In genomic region chr1:155135416-155136197, GRCh38 we compare ENCODE assay signal across 8 cellular contexts. TPM values are rescaled to one million over a fixed set of nuclear protein-coding genes. Genes with fewer than 3 reads are reported as not detected.
DNase-seq lines count a peak whose midpoint lies in the region; ATAC-seq and TF ChIP-seq lines count a peak whose summit lies in the region.

SLC50A1 (plus strand) TSS chr1:155135852; CDS start chr1:155135912, 60 bp downstream.

- peaks cover 22 to 49% of the 10 kb centered on the region in 2 donors for H3K4me1 Mint-ChIP-seq in natural killer cell

- peak within 1 kb of the TSS; percentile 99 for H3K27ac Mint-ChIP-seq in natural killer cell

- H3K4me3 Mint-ChIP-seq in natural killer cell = peak within 1 kb of the TSS; percentile 100

- peak; percentile 80 to 93 (median 85) for ATAC-seq in natural killer cell

- no peak for TF ChIP-seq CTCF in RWPE1 (conservative IDR thresholded peaks at IDR 0.05; ENCODE audit: low read depth)
- no peak for TF ChIP-seq CTCF in fibroblast of lung (conservative IDR thresholded peaks at IDR 0.05 in 1 of 2, IDR thresholded peaks at IDR 0.05 in 1 of 2; ENCODE audit: low read depth in 1 of 2, low read length in 2 of 2)
- TF ChIP-seq CTCF in natural killer cell (IDR thresholded peaks at IDR 0.05) = no peak

- peak within 1 kb of the TSS; percentile 82 for H2AFZ ChIP-seq in fibroblast of lung (ENCODE audit: low read length)

- H3K27me3 Mint-ChIP-seq in natural killer cell (ENCODE audit: low read depth in 2 of 2) = peaks cover 4 to 5% of the 10 kb centered on the region in 2 donors

- H3K9me3 ChIP-seq in fibroblast of lung (ENCODE audit: control insufficient read depth, insufficient read depth, low read depth, low read length) = no peaks in the 10 kb centered on the region

- H3K4me3 ChIP-seq in fibroblast of lung (replicated peaks in 1 of 4; ENCODE audit: control extremely low read depth in 1 of 4, insufficient read depth in 1 of 4, low read depth in 3 of 4, low read length in 4 of 4) = peak within 1 kb of the TSS; percentile 68 to 82 (median 81)

- H3K9ac ChIP-seq in fibroblast of lung (ENCODE audit: insufficient read depth, low read length) = peak within 1 kb of the TSS; percentile 91

- no peaks in the 10 kb centered on the region for H3K36me3 Mint-ChIP-seq in natural killer cell

- H3K27ac ChIP-seq in RWPE1 (peak within 1 kb of the TSS; percentile 99), fibroblast of lung (ENCODE audit: insufficient read depth, low read length) (peak within 1 kb of the TSS; percentile 98)

- intact Hi-C loops in natural killer cell (cut with micrococcal nuclease) = no loop called here

- POLR2A ChIA-PET in RWPE1 (lab: Yijun Ruan, JAX; ENCODE audit: low non-redundant PET) = interaction anchor here (0.7 to 2.9 kb wide), 4 partner anchors 10 to 163 kb away, joined by 3 to 14 read pairs (median 7); partner anchors contain the start of gene KRTCAP2

- no peaks in the 10 kb centered on the region for H4K20me1 ChIP-seq in fibroblast of lung (ENCODE audit: control insufficient read depth, extremely low read depth, insufficient read depth, low read length)

- DNase-seq in Daoy (ENCODE audit: low read depth) (peak; percentile 98), H4 (ENCODE audit: low spot score) (peak; percentile 86), LoVo (ENCODE audit: low spot score) (peak; percentile 95), RWPE1 (ENCODE audit: low spot score) (peak; percentile 90), fibroblast of lung (ENCODE audit: low read depth in 2 of 2) (peak; percentile 90 to 95), natural killer cell (peak; percentile 93)
- peak; percentile 83 to 88 for DNase-seq in activated T-helper 1 cell treated with anti-CD3 and anti-CD28 coated beads, Interleukin-2, amount 50 U/mL, for 16 hours (ENCODE audit: low read depth in 1 of 2, low spot score in 1 of 2)
- DNase-seq in stimulated activated naive CD4-positive, alpha-beta T cell (lab: John Stamatoyannopoulos, UW) = peak; percentile 77 to 89 (median 88)

- peak within 1 kb of the TSS; percentile 92 for H3K4me2 ChIP-seq in fibroblast of lung (ENCODE audit: extremely low read depth, insufficient read depth, low read length)

- H3K79me2 ChIP-seq in fibroblast of lung (ENCODE audit: control insufficient read depth, insufficient read depth, low read length) = peaks cover 22% of the 10 kb centered on the region

- CTCF ChIA-PET in RWPE1 (lab: Yijun Ruan, JAX) = interaction anchor here (0.5 to 1.2 kb wide), 8 partner anchors 30 to 374 kb away, joined by 3 to 5 read pairs (median 4); no protein-coding TSS in a partner anchor

- H3K9me3 Mint-ChIP-seq in natural killer cell = no peaks in the 10 kb centered on the region

- H3K36me3 ChIP-seq in fibroblast of lung (ENCODE audit: control insufficient read depth, insufficient read depth, low read length) = no peaks in the 10 kb centered on the region

- H3K27me3 ChIP-seq in fibroblast of lung (ENCODE audit: control insufficient read depth, insufficient read depth, low read length) = no peaks in the 10 kb centered on the region

- peaks cover 18% of the 10 kb centered on the region for H3K4me1 ChIP-seq in fibroblast of lung (ENCODE audit: control insufficient read depth, extremely low read depth, insufficient read depth, low read length)

RNA-seq across cellular contexts. Expression of gene SLC50A1, which starts in this region (rescaled TPM):
- 14.9 and 28.7 TPM in 2 replicates for total RNA-seq in Daoy (2014; rRNA removed; shearing (Covaris generic))
- total RNA-seq in H4 (2014; rRNA removed; shearing (Covaris generic)) = 35.8 and 40.5 TPM in 2 replicates
- total RNA-seq in fibroblast of lung (35.4 and 61.1 TPM in 2 replicates), natural killer cell (10 to 100 TPM; 31.7 to 33.5 (median 32.7) TPM)
- 29.4 and 36.0 TPM in 2 replicates for polyA plus RNA-seq in fibroblast of lung
- polyA plus RNA-seq in fibroblast of lung (2012) = 25.1 and 30.4 TPM in 2 replicates
- 23.7 and 24.0 TPM in 2 replicates for polyA minus RNA-seq in fibroblast of lung (ENCODE audit: low replicate concordance)

Comparison
In these comparisons a context has a peak if more than half of its experiments do, and no peak if none do; other contexts are left out.
1. Peak in every context shown above with its lines: DNase-seq, ATAC-seq, H3K4me3 ChIP-seq and H3K27ac ChIP-seq.